ENCODE assay signal across 8 cellular contexts in the genomic region with DNA sequence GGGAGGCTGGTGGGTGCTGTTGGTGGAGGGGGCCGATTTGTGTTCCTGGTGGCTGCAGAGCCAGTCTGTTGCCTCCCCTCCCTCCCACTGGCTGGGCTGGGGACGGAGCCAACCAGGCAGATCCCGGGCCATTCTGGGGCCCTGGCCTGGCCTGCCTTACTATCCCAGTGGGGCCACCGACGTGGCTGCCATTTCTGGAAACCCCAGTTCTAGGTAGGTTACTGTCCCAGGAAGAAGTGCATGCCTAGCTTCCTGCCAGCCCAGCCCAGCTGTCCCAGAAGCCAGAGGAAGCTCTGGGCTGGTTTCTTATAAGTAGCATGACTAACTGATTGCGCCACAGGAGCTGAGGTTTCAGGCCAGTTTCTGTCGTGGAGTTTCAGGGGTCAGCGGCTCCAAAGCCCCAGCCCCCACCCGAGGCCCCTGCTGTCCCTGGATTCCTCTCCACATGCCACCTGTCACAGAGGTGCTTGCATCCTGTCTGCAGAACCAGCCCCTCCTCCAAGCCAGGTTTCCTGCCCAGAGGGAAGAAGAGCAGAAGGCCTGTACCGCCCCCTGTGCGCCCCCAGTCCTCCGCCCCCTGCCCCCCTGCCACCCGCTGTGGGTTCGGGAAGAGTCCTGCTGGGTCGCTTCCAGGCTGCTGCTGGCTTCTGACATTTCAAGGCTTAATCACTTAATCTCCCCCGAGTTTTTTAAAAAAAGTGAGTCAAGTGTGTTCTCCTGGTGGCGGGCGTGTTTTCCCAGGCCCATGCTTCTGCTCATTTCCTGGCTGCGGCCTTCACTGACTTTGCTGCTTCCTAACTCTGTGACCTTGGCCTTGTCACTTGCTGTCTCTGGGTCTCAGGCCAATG. TPM values are rescaled to one million over a fixed set of nuclear protein-coding genes. Genes with fewer than 3 reads are reported as not detected.
DNase-seq lines count a peak whose midpoint lies in the region; ATAC-seq and TF ChIP-seq lines count a peak whose summit lies in the region.

No MANE protein-coding gene starts in this region.

- H3K27me3 ChIP-seq in esophagus muscularis mucosa: no peaks in the 10 kb centered on the region

- peak overlapping the region; percentile 58 for H3K4me3 Mint-ChIP-seq in type B pancreatic cell

- no peak for TF ChIP-seq CTCF in GM13976 (IDR thresholded peaks at IDR 0.05; ENCODE audit: borderline replicate concordance, control extremely low read depth, extremely low read depth, insufficient read depth, missing control alignments)
- no peak for TF ChIP-seq CTCF in NB4 (IDR thresholded peaks at IDR 0.05; ENCODE audit: low read depth, low read length)
- peak in 2 of 3 experiments; percentile 12 to 18 for TF ChIP-seq CTCF in esophagus muscularis mucosa (IDR thresholded peaks at IDR 0.05)
- TF ChIP-seq CTCF in type B pancreatic cell (conservative IDR thresholded peaks at IDR 0.05): no peak

- H3K27ac Mint-ChIP-seq in type B pancreatic cell: peak overlapping the region; percentile 84

- H3K27ac ChIP-seq in esophagus muscularis mucosa (replicated peaks in 1 of 4): peak overlapping the region; percentile 97 to 99 (median 98)

- H3K36me3 Mint-ChIP-seq in type B pancreatic cell: no peaks in the 10 kb centered on the region

- peaks cover 19% of the 10 kb centered on the region for H3K4me1 Mint-ChIP-seq in type B pancreatic cell (ENCODE audit: unreplicated experiment)

- TF ChIP-seq POLR2A in NB4 (IDR thresholded peaks at IDR 0.05; ENCODE audit: extremely low read depth, insufficient read length): no peak
- no peak for TF ChIP-seq POLR2A in esophagus muscularis mucosa (IDR thresholded peaks at IDR 0.05; ENCODE audit: low read depth)

- intact Hi-C loops in esophagus muscularis mucosa (cut with DNase I): loop anchor here (5.0 kb wide), 1 partner anchor 80 kb away; no protein-coding TSS in a partner anchor

- peaks cover 69 to 100% (median 100%) of the 10 kb centered on the region in 4 donors for H3K4me1 ChIP-seq in esophagus muscularis mucosa

- peak; percentile 51 for DNase-seq in GM13976 (ENCODE audit: low spot score)
- peak; percentile 97 for DNase-seq in NB4 (ENCODE audit: low read depth)
- peak; percentile 73 for DNase-seq in activated CD8-positive, alpha-beta memory T cell treated with anti-CD3 and anti-CD28 coated beads, Interleukin-2, amount 50 U/mL, for 48 hours
- peak; percentile 98 for DNase-seq in esophagus muscularis mucosa (ENCODE audit: extremely low spot score)
- peak; percentile 85 for DNase-seq in myocyte (ENCODE audit: low read depth)
- DNase-seq in type B pancreatic cell (ENCODE audit: extremely low spot score, unreplicated experiment): no peak

- H3K27me3 Mint-ChIP-seq in type B pancreatic cell: no peaks in the 10 kb centered on the region

- H3K36me3 ChIP-seq in esophagus muscularis mucosa: peaks cover 0 to 5% (median under 1%) of the 10 kb centered on the region in 4 donors

- H3K9me3 ChIP-seq in esophagus muscularis mucosa: no peaks in the 10 kb centered on the region

- peak; percentile 93 for TF ChIP-seq EP300 in esophagus muscularis mucosa (IDR thresholded peaks at IDR 0.05)

- H3K4me3 ChIP-seq in NB4 (ENCODE audit: low read depth, low read length) (peak overlapping the region; percentile 34), esophagus muscularis mucosa (peak overlapping the region in 2 of 4 donors; percentile 9 to 46)

- H3K9me3 Mint-ChIP-seq in type B pancreatic cell: no peaks in the 10 kb centered on the region

- in situ Hi-C loops in GM13976 (cut with MboI; ENCODE audit: low sequenced_read_pairs, unreplicated experiment): no loop called here

- whole genome bisulfite sequencing in esophagus muscularis mucosa: 4% methylated on average over 13 of the region's 19 CpGs

- ATAC-seq in GM19455 (IDR thresholded peaks at IDR 0.05; ENCODE audit: unreplicated experiment) (no peak), HG03175 (IDR thresholded peaks at IDR 0.05; ENCODE audit: unreplicated experiment) (no peak)

RNA-seq across cellular contexts. Expression of a gene that starts 13.2 kb away (rescaled TPM):
- total RNA-seq in esophagus muscularis mucosa (100 to 1,000 TPM in 3 of 4 donors, 10 to 100 TPM in 1; 72.7 to 167 (median 116) TPM), myocyte (9.4 and 18.4 TPM in 2 replicates), type B pancreatic cell (ENCODE audit: low replicate concordance) (12.3 and 22.1 TPM in 2 replicates)
- 6.6 TPM for polyA plus RNA-seq in myocyte (2012)

RNA-seq across cellular contexts. Expression of a gene that starts 58.4 kb away (rescaled TPM):
- total RNA-seq in esophagus muscularis mucosa (10 to 100 TPM; 49.7 to 68.8 (median 64.0) TPM), myocyte (46.6 and 65.0 TPM in 2 replicates), type B pancreatic cell (ENCODE audit: low replicate concordance) (27.1 and 33.3 TPM in 2 replicates)
- polyA plus RNA-seq in myocyte (2012): 100 TPM

Comparison
In these comparisons a context has a peak if more than half of its experiments do, and no peak if none do; other contexts are left out.
1. CTCF ChIP-seq: peak in esophagus muscularis mucosa (2 of 3); none in GM13976 (single experiment), NB4 (single experiment) and type B pancreatic cell (single experiment).